Comparison of ENCODE assay signal across 1 cellular context in genomic region chr3:63964287-63965073, GRCh38.
TF ChIP-seq lines count a peak whose summit lies in the region.

No MANE protein-coding gene starts in this region.

TF ChIP-seq in IMR-90, 13 proteins besides CTCF, POLR2A, EP300 and RAD21 (continued from another document):
- TF ChIP-seq ELK1 (IDR thresholded peaks at IDR 0.05; ENCODE audit: borderline replicate concordance, low read depth, low read length) (no peak), USF2 (IDR thresholded peaks at IDR 0.05; ENCODE audit: low read depth, low read length) (no peak), RFX5 (IDR thresholded peaks at IDR 0.05; ENCODE audit: low read depth, low read length) (no peak), SMC3 (IDR thresholded peaks at IDR 0.05; ENCODE audit: low read depth, low read length) (no peak), NFE2L2 (IDR thresholded peaks at IDR 0.05; ENCODE audit: low read depth, low read length) (no peak), MXI1 (IDR thresholded peaks at IDR 0.05; ENCODE audit: borderline replicate concordance, low read depth, low read length) (no peak), FOS (IDR thresholded peaks at IDR 0.05; ENCODE audit: low read depth, low read length) (no peak), BHLHE40 (IDR thresholded peaks at IDR 0.05; ENCODE audit: low read depth, low read length) (no peak), MAZ (IDR thresholded peaks at IDR 0.05; ENCODE audit: borderline replicate concordance, low read depth, low read length) (no peak), CHD1 (IDR thresholded peaks at IDR 0.05; ENCODE audit: low read depth, low read length) (no peak), MAFK (IDR thresholded peaks at IDR 0.05; ENCODE audit: low read depth, low read length) (no peak)
